Comparison of ENCODE assay signal across 20 cellular contexts in genomic region chr7:152847491-152847890, GRCh38.
"Had no signal": no experiment of that assay in that cellular context is flagged by ENCODE, and none has a peak within 500 bp of the region (broad histone marks: within the 10 kb centered on the region; RNA-seq: fewer than 3 reads in every experiment).

No MANE protein-coding gene starts in this region.

- H3K27ac Mint-ChIP-seq: activated CD4-positive, alpha-beta T cell treated with anti-CD3 and anti-CD28 coated beads, Interleukin-2, amount 10 ng/mL, durations not matched to agents 7 days and 5 days; activated CD8-positive, alpha-beta T cell treated with anti-CD3 and anti-CD28 coated beads, Interleukin-2, amount 10 ng/mL, durations not matched to agents 7 days and 5 days; memory B cell; naive B cell; stimulated activated memory B cell treated with anti-CD40 and anti-IgM and Interleukin-4, amounts not matched to agents 10 μg/mL and 1 μg/mL and 100 μg/mL, for 72 hours had no signal

- H3K36me3 ChIP-seq: colonic mucosa, thoracic aorta had no signal

- H3K9me3 ChIP-seq: body of pancreas, colonic mucosa, heart right ventricle, mucosa of descending colon, spleen, thoracic aorta, upper lobe of right lung had no signal

- H3K4me3 ChIP-seq: body of pancreas, colonic mucosa, heart right ventricle, mucosa of descending colon, spleen, thoracic aorta, upper lobe of right lung had no signal

- H3K27ac ChIP-seq: body of pancreas, colonic mucosa, heart right ventricle, spleen, thoracic aorta, upper lobe of right lung had no signal

- DNase-seq: activated CD4-positive, alpha-beta T cell treated with anti-CD3 and anti-CD28 coated beads, Interleukin-2, amount 10 ng/mL, durations not matched to agents 7 days and 5 days; activated CD8-positive, alpha-beta memory T cell treated with anti-CD3 and anti-CD28 coated beads, Interleukin-2, amount 50 U/mL, for 48 hours; activated CD8-positive, alpha-beta T cell treated with anti-CD3 and anti-CD28 coated beads, Interleukin-2, amount 10 ng/mL, durations not matched to agents 7 days and 5 days; activated effector memory CD4-positive, alpha-beta T cell treated with Interleukin-2 at 50 U/mL for 16 hours; activated naive CD4-positive, alpha-beta T cell treated with anti-CD3 and anti-CD28 coated beads, Interleukin-2, amount 50 U/mL, for 16 hours; activated T-cell treated with anti-CD3 and anti-CD28 coated beads, Interleukin-2, amount 50 U/mL, for 48 hours; body of pancreas; central memory CD4-positive, alpha-beta T cell; colonic mucosa; heart right ventricle; mucosa of descending colon; naive B cell; spleen; stimulated activated CD4-positive, alpha-beta T cell treated with anti-CD3 and anti-CD28 coated beads, Interleukin-4, amount 100 ng/mL, for 4 hours; upper lobe of right lung had no signal

- H3K27me3 Mint-ChIP-seq: activated CD4-positive, alpha-beta T cell treated with anti-CD3 and anti-CD28 coated beads, Interleukin-2, amount 10 ng/mL, durations not matched to agents 7 days and 5 days; memory B cell; naive B cell; stimulated activated memory B cell treated with anti-CD40 and anti-IgM and Interleukin-4, amounts not matched to agents 10 μg/mL and 1 μg/mL and 100 μg/mL, for 72 hours had no signal

- H3K9me3 Mint-ChIP-seq: activated CD4-positive, alpha-beta T cell treated with anti-CD3 and anti-CD28 coated beads, Interleukin-2, amount 10 ng/mL, durations not matched to agents 7 days and 5 days; memory B cell; naive B cell; stimulated activated memory B cell treated with anti-CD40 and anti-IgM and Interleukin-4, amounts not matched to agents 10 μg/mL and 1 μg/mL and 100 μg/mL, for 72 hours had no signal

- ATAC-seq: activated CD4-positive, CD25-positive, alpha-beta regulatory T cell treated with anti-CD3 and anti-CD28 coated beads, Interleukin-2, amount 50 U/mL, for 24 hours; activated CD8-positive, alpha-beta T cell treated with anti-CD3 and anti-CD28 coated beads, Interleukin-2, amount 10 ng/mL, durations not matched to agents 7 days and 5 days; body of pancreas; esophagus mucosa; heart right ventricle; mucosa of descending colon; stimulated activated memory B cell treated with anti-CD40 and anti-IgM and Interleukin-4, amounts not matched to agents 10 μg/mL and 1 μg/mL and 100 μg/mL, for 72 hours; upper lobe of right lung had no signal

- H3K4me1 Mint-ChIP-seq: activated CD4-positive, alpha-beta T cell treated with anti-CD3 and anti-CD28 coated beads, Interleukin-2, amount 10 ng/mL, durations not matched to agents 7 days and 5 days; memory B cell; stimulated activated memory B cell treated with anti-CD40 and anti-IgM and Interleukin-4, amounts not matched to agents 10 μg/mL and 1 μg/mL and 100 μg/mL, for 72 hours had no signal

- H3K27me3 ChIP-seq: body of pancreas, colonic mucosa, heart right ventricle, spleen, upper lobe of right lung had no signal

- H3K4me3 Mint-ChIP-seq: activated CD4-positive, alpha-beta T cell treated with anti-CD3 and anti-CD28 coated beads, Interleukin-2, amount 10 ng/mL, durations not matched to agents 7 days and 5 days; activated CD8-positive, alpha-beta T cell treated with anti-CD3 and anti-CD28 coated beads, Interleukin-2, amount 10 ng/mL, durations not matched to agents 7 days and 5 days; memory B cell; naive B cell; stimulated activated memory B cell treated with anti-CD40 and anti-IgM and Interleukin-4, amounts not matched to agents 10 μg/mL and 1 μg/mL and 100 μg/mL, for 72 hours had no signal

- H3K4me1 ChIP-seq: body of pancreas, colonic mucosa, heart right ventricle, spleen, upper lobe of right lung had no signal
